In genomic region chr14:103488960-103489359, GRCh38 we compare ENCODE assay signal across 19 cellular contexts. TPM values are rescaled to one million over a fixed set of nuclear protein-coding genes. Genes with fewer than 3 reads are reported as not detected.
DNase-seq lines count a peak whose midpoint lies in the region; ATAC-seq and TF ChIP-seq lines count a peak whose summit lies in the region.
"Had no signal": no experiment of that assay in that cellular context is flagged by ENCODE, and none has a peak within 500 bp of the region (broad histone marks: within the 10 kb centered on the region; RNA-seq: fewer than 3 reads in every experiment).

No MANE protein-coding gene starts in this region.

- H3K9me3 ChIP-seq in HEK293 (ENCODE audit: control insufficient read depth, insufficient read depth, low read depth, low read length), result no peaks in the 10 kb centered on the region

- ATAC-seq in HG03354 (IDR thresholded peaks at IDR 0.05; ENCODE audit: poor library complexity, severe bottlenecking, unreplicated experiment), result no peak
- ATAC-seq: activated T-cell treated with anti-CD3 and anti-CD28 coated beads, Interleukin-2, amount 50 U/mL, for 72 hours; sciatic nerve; SK-N-SH treated with all-trans-retinoic acid at 6 μM for 48 hours had no signal

- H3K36me3 ChIP-seq in HEK293 (ENCODE audit: control insufficient read depth in 2 of 2, insufficient read depth in 1 of 2, low read length in 2 of 2), result peaks cover 35 to 56% of the 10 kb centered on the region in 2 experiments

- DNase-seq in AG08395 (ENCODE audit: low spot score), result peak; percentile 14
- DNase-seq in choroid plexus epithelial cell (ENCODE audit: low read depth), result peak; percentile 69
- peak; percentile 78 for DNase-seq in myocyte (ENCODE audit: low read depth)
- DNase-seq in occipital lobe (lab: John Stamatoyannopoulos, UW), result no peak
- no peak for DNase-seq in NAMALWA (ENCODE audit: low spot score)
- no peak for DNase-seq in coronary artery (ENCODE audit: low spot score)
- DNase-seq: activated CD4-positive, alpha-beta T cell treated with anti-CD3 and anti-CD28 coated beads, Interleukin-2, amount 50 U/mL, for 1 hour; activated T-cell treated with anti-CD3 and anti-CD28 coated beads, Interleukin-2, amount 50 U/mL, for 72 hours; DMS79; Kasumi-1; NCI-H146; NCI-H526 treated with DMSO at 0.1 percent for 48 hours; PC-9; stimulated activated CD4-positive, alpha-beta T cell treated with anti-CD3 and anti-CD28 coated beads, Interleukin-4, amount 100 ng/mL, for 1 hour had no signal

- H3K27ac ChIP-seq in HEK293 (ENCODE audit: extremely low read depth, low read depth, low read length) (no peak overlapping the region), coronary artery (no peak overlapping the region)
- H3K27ac ChIP-seq: C4-2B, PC-9 had no signal

- CTCF ChIA-PET in HEK293 (lab: Yijun Ruan, JAX), result interaction anchor here (1.2 to 1.7 kb wide), 2 partner anchors 11 to 29 kb away, joined by 4 to 8 read pairs; no protein-coding TSS in a partner anchor

- POLR2A ChIA-PET in HEK293 (lab: Yijun Ruan, JAX), result interaction anchor here (1.0 kb wide), 1 partner anchor 40 kb away, joined by 3 read pairs; the partner anchor contains the start of gene TRMT61A

- no peaks in the 10 kb centered on the region for H3K4me1 ChIP-seq in HEK293 (ENCODE audit: control insufficient read depth, insufficient read depth, low read length)

- H3K4me3 ChIP-seq in HEK293 (ENCODE audit: low read depth, low read length), result no peak overlapping the region
- H3K4me3 ChIP-seq in choroid plexus epithelial cell (ENCODE audit: low read depth, low read length), result no peak overlapping the region
- no peak overlapping the region for H3K4me3 ChIP-seq in coronary artery
- H3K4me3 ChIP-seq: PC-9 had no signal

- TF ChIP-seq CTCF in HEK293 (tag by site-specific recombination; IDR thresholded peaks at IDR 0.05), result no peak
- no peak for TF ChIP-seq CTCF in choroid plexus epithelial cell (conservative IDR thresholded peaks at IDR 0.05; ENCODE audit: low read depth, low read length)
- no peak for TF ChIP-seq CTCF in coronary artery (IDR thresholded peaks at IDR 0.05)

TF ChIP-seq in HEK293, 187 proteins besides CTCF, POLR2A, EP300 and RAD21:
- TF ChIP-seq ZNF174 (tag by site-specific recombination; IDR thresholded peaks at IDR 0.05), result no peak
- TF ChIP-seq ZNF639 (tag by site-specific recombination; IDR thresholded peaks at IDR 0.05), result no peak
- TF ChIP-seq GLIS1 (tag by site-specific recombination; IDR thresholded peaks at IDR 0.05), result 0 out of 2 replicates have a peak, but pooled peaks have one; percentile 10

RNA-seq across cellular contexts. Expression of gene CKB, which starts 33.7 kb away (rescaled TPM):
- total RNA-seq in myocyte (1,659 and 1,729 TPM in 2 replicates), occipital lobe (278 TPM)
- 486 TPM for polyA plus RNA-seq in myocyte (2012)

RNA-seq across cellular contexts. Expression of gene TRMT61A, which starts 40.0 kb away (rescaled TPM):
- 14.4 and 18.5 TPM in 2 replicates for total RNA-seq in myocyte
- polyA plus RNA-seq in myocyte (2012), result 14.1 TPM
- total RNA-seq in occipital lobe, result 5.9 TPM

Comparison
In these comparisons a context has a peak if more than half of its experiments do, and no peak if none do; other contexts are left out.
1. DNase-seq: peak in AG08395 (single experiment), choroid plexus epithelial cell (single experiment) and myocyte (single experiment); none in occipital lobe (single experiment), NAMALWA (single experiment) and coronary artery (single experiment).